8 cellular contexts compared by ENCODE assay signal in genomic region chr12:47903927-47904646, GRCh38. TPM values are rescaled to one million over a fixed set of nuclear protein-coding genes. Genes with fewer than 3 reads are reported as not detected.
DNase-seq lines count a peak whose midpoint lies in the region; ATAC-seq and TF ChIP-seq lines count a peak whose summit lies in the region.

No MANE protein-coding gene starts in this region.

- 0 out of 2 replicates have a peak, but pooled peaks cover 3% of the 10 kb centered on the region for H3F3A ChIP-seq in GM23338 (replicated peaks; ENCODE audit: low read depth)

- TF ChIP-seq CTCF in GM23338 (conservative IDR thresholded peaks at IDR 0.05; ENCODE audit: low read depth in 2 of 2) (no peak), left ventricle myocardium inferior (IDR thresholded peaks at IDR 0.05; ENCODE audit: borderline replicate concordance) (no peak)

- H3K9me3 ChIP-seq in left ventricle myocardium inferior (replicated peaks) (no peaks in the 10 kb centered on the region), skeletal muscle satellite cell (replicated peaks; ENCODE audit: low read length) (no peaks in the 10 kb centered on the region)

- intact Hi-C loops in left ventricle myocardium inferior (cut with micrococcal nuclease) = no loop called here

- H3K4me1 Mint-ChIP-seq in GM23338 = peaks cover 16% of the 10 kb centered on the region; the same call in 2 of the 3 replicates
- H3K4me1 Mint-ChIP-seq in activated naive CD4-positive, alpha-beta T cell treated with anti-CD3 and anti-CD28 coated beads, Interleukin-2, amount 10 ng/mL, durations not matched to agents 7 days and 5 days = peaks cover 55% of the 10 kb centered on the region

- no peak overlapping the region for H3K27ac Mint-ChIP-seq in GM23338
- H3K27ac Mint-ChIP-seq in activated naive CD4-positive, alpha-beta T cell treated with anti-CD3 and anti-CD28 coated beads, Interleukin-2, amount 10 ng/mL, durations not matched to agents 7 days and 5 days = peak overlapping the region; percentile 66

- no peaks in the 10 kb centered on the region for H3K9me3 Mint-ChIP-seq in GM23338
- no peaks in the 10 kb centered on the region for H3K9me3 Mint-ChIP-seq in activated naive CD4-positive, alpha-beta T cell treated with anti-CD3 and anti-CD28 coated beads, Interleukin-2, amount 10 ng/mL, durations not matched to agents 7 days and 5 days

- H3K4me3 ChIP-seq in GM23338 = peak overlapping the region; percentile 81
- H3K4me3 ChIP-seq in left ventricle myocardium inferior = peak overlapping the region; percentile 68
- peak overlapping the region; percentile 80 for H3K4me3 ChIP-seq in skeletal muscle satellite cell (ENCODE audit: low read length)

- H3K27ac ChIP-seq in GM23338 (ENCODE audit: low read depth) (no peak overlapping the region), left ventricle myocardium inferior (replicated peaks) (no peak overlapping the region)

- no peaks in the 10 kb centered on the region for H3K9me2 ChIP-seq in GM23338 (ENCODE audit: insufficient read depth)

- H4K20me1 ChIP-seq in GM23338 (replicated peaks; ENCODE audit: insufficient read depth) = no peaks in the 10 kb centered on the region

- peaks cover 48% of the 10 kb centered on the region for H3K27me3 Mint-ChIP-seq in GM23338 (ENCODE audit: insufficient read depth, low read depth, poor library complexity)
- peaks cover 47% of the 10 kb centered on the region for H3K27me3 Mint-ChIP-seq in activated naive CD4-positive, alpha-beta T cell treated with anti-CD3 and anti-CD28 coated beads, Interleukin-2, amount 10 ng/mL, durations not matched to agents 7 days and 5 days

- H3K27me3 ChIP-seq in GM23338 (ENCODE audit: insufficient read depth) = peaks cover 57% of the 10 kb centered on the region
- H3K27me3 ChIP-seq in left ventricle myocardium inferior (ENCODE audit: low read depth) = peaks cover 55% of the 10 kb centered on the region
- peaks cover 38% of the 10 kb centered on the region for H3K27me3 ChIP-seq in skeletal muscle satellite cell (ENCODE audit: control insufficient read depth, insufficient read depth, low read length)

- H2AFZ ChIP-seq in GM23338 = peak overlapping the region; percentile 88; the same call in 1 of the 2 replicates

- ATAC-seq in GM23338 = no peak
- ATAC-seq in GM18861 (IDR thresholded peaks at IDR 0.05; ENCODE audit: unreplicated experiment) = no peak
- no peak for ATAC-seq in GM18520 (IDR thresholded peaks at IDR 0.05; ENCODE audit: unreplicated experiment)

- H3K36me3 ChIP-seq in GM23338 (ENCODE audit: insufficient read depth) (no peaks in the 10 kb centered on the region), left ventricle myocardium inferior (no peaks in the 10 kb centered on the region), skeletal muscle satellite cell (ENCODE audit: insufficient read depth, low read length) (no peaks in the 10 kb centered on the region)

- H3K79me2 ChIP-seq in GM23338 (replicated peaks; ENCODE audit: insufficient read depth) = no peaks in the 10 kb centered on the region

- H3K4me3 Mint-ChIP-seq in GM23338 = peak overlapping the region; percentile 69
- H3K4me3 Mint-ChIP-seq in activated naive CD4-positive, alpha-beta T cell treated with anti-CD3 and anti-CD28 coated beads, Interleukin-2, amount 10 ng/mL, durations not matched to agents 7 days and 5 days = peak overlapping the region; percentile 83

- peak overlapping the region; percentile 69 for H3K9ac ChIP-seq in skeletal muscle satellite cell (ENCODE audit: low read depth, low read length)

- CTCF ChIA-PET in activated naive CD4-positive, alpha-beta T cell treated with anti-CD3 and anti-CD28 coated beads, Interleukin-2, amount 10 ng/mL, durations not matched to agents 7 days and 5 days (lab: Charles Lee) = interaction anchor here (0.7 to 2.4 kb wide), 10 partner anchors 10 to 253 kb away, joined by 3 to 26 read pairs (median 4); partner anchors contain the start of gene ASB8

- H3K4me1 ChIP-seq in GM23338 (ENCODE audit: insufficient read depth) = peaks cover 10% of the 10 kb centered on the region; the same call in 1 of the 2 replicates
- H3K4me1 ChIP-seq in left ventricle myocardium inferior = peaks cover 36% of the 10 kb centered on the region
- H3K4me1 ChIP-seq in skeletal muscle satellite cell (ENCODE audit: control insufficient read depth, insufficient read depth, low read length) = peaks cover 28% of the 10 kb centered on the region

- H3K36me3 Mint-ChIP-seq in GM23338 (ENCODE audit: low read depth) = no peaks in the 10 kb centered on the region
- H3K36me3 Mint-ChIP-seq in activated naive CD4-positive, alpha-beta T cell treated with anti-CD3 and anti-CD28 coated beads, Interleukin-2, amount 10 ng/mL, durations not matched to agents 7 days and 5 days = peaks cover 11% of the 10 kb centered on the region

- H3K4me2 ChIP-seq in GM23338 (peak overlapping the region; percentile 77), skeletal muscle satellite cell (ENCODE audit: low read length) (peak overlapping the region; percentile 98)

- DNase-seq in GM23338 (ENCODE audit: low spot score) (peak; percentile 20), SIG-M5 treated with dmso at 0.1 percent for 504 hours (lab: John Stamatoyannopoulos, UW; ENCODE audit: unreplicated experiment) (peak; percentile 87), left ventricle myocardium inferior (peak; percentile 32), SHP77 (lab: John Stamatoyannopoulos, UW) (no peak)
- DNase-seq in activated naive CD4-positive, alpha-beta T cell treated with anti-CD3 and anti-CD28 coated beads, Interleukin-2, amount 10 ng/mL, durations not matched to agents 7 days and 5 days = peak; percentile 72

TF ChIP-seq in GM23338, 12 proteins besides CTCF, POLR2A, EP300 and RAD21:
- TF ChIP-seq ZNF114 (CRISPR knock-in tag; IDR thresholded peaks at IDR 0.05) (no peak), REST (IDR thresholded peaks at IDR 0.05; ENCODE audit: unreplicated experiment) (no peak), STAT1 (IDR thresholded peaks at IDR 0.05; ENCODE audit: unreplicated experiment) (no peak), ETS1 (IDR thresholded peaks at IDR 0.05) (no peak)

RNA-seq across cellular contexts. Expression of gene VDR, which starts 0.7 kb away (rescaled TPM):
- total RNA-seq in GM23338 (2014; rRNA removed; shearing (Covaris generic)) = 1.1 and 1.4 TPM in 2 replicates
- 0.35 and 0.37 TPM in 2 replicates for polyA plus RNA-seq in GM23338 (2016; fragmentation: Nextera tagmentation; extraction: Ambion mirVana)
- total RNA-seq in left ventricle myocardium inferior = 0.33 TPM
- 7.9 and 9.8 TPM in 2 replicates for total RNA-seq in skeletal muscle satellite cell (2012; rRNA removed)

RNA-seq across cellular contexts. Expression of gene TMEM106C, which starts 59.3 kb away (rescaled TPM):
- 53.4 and 83.7 TPM in 2 replicates for total RNA-seq in GM23338 (2014; rRNA removed; shearing (Covaris generic))
- 37.3 and 43.5 TPM in 2 replicates for polyA plus RNA-seq in GM23338 (2016; fragmentation: Nextera tagmentation; extraction: Ambion mirVana)
- total RNA-seq in left ventricle myocardium inferior = 48.1 TPM
- total RNA-seq in skeletal muscle satellite cell (2012; rRNA removed) = 27.6 and 38.4 TPM in 2 replicates

Comparison
In these comparisons a context has a peak if more than half of its experiments do, and no peak if none do; other contexts are left out.
1. DNase-seq: peak in GM23338 (single experiment), SIG-M5 treated with dmso at 0.1 percent for 504 hours (single experiment), activated naive CD4-positive, alpha-beta T cell treated with anti-CD3 and anti-CD28 coated beads, Interleukin-2, amount 10 ng/mL, durations not matched to agents 7 days and 5 days (single experiment) and left ventricle myocardium inferior (single experiment); none in SHP77 (0 of 2).
2. Peak in every context shown above with its lines, with median percentiles within 50 percentile points of each other: H3K4me3 ChIP-seq.